Comparison of ENCODE assay signal across 20 cellular contexts in genomic region chr16:15037745-15038144, GRCh38.
"Had no signal": no experiment of that assay in that cellular context is flagged by ENCODE, and none has a peak within 500 bp of the region (broad histone marks: within the 10 kb centered on the region; RNA-seq: fewer than 3 reads in every experiment).

No MANE protein-coding gene starts in this region.

- H3K27ac Mint-ChIP-seq: activated CD4-positive, alpha-beta T cell treated with anti-CD3 and anti-CD28 coated beads, Interleukin-2, amount 10 ng/mL, durations not matched to agents 7 days and 5 days; activated naive CD8-positive, alpha-beta T cell; activated T-helper 2 cell treated with anti-CD3 and anti-CD28 coated beads, Interferon-gamma antibody, Interleukin-2, Interleukin-4, amounts not matched to agents 10 μg/mL and 5 μg/mL and 100 μg/mL, durations not matched to agents 14 hours and 24 hours and 36 hours had no signal

- H3K9me3 Mint-ChIP-seq: activated CD4-positive, alpha-beta T cell treated with anti-CD3 and anti-CD28 coated beads, Interleukin-2, amount 10 ng/mL, durations not matched to agents 7 days and 5 days; activated T-helper 2 cell treated with anti-CD3 and anti-CD28 coated beads, Interferon-gamma antibody, Interleukin-2, Interleukin-4, amounts not matched to agents 10 μg/mL and 5 μg/mL and 100 μg/mL, durations not matched to agents 14 hours and 24 hours and 36 hours had no signal

- H3K27ac ChIP-seq: esophagus muscularis mucosa, gastrocnemius medialis, upper lobe of right lung had no signal

- H3K27me3 ChIP-seq: esophagus muscularis mucosa, gastrocnemius medialis, upper lobe of right lung had no signal

- DNase-seq: activated CD4-positive, alpha-beta T cell treated with anti-CD3 and anti-CD28 coated beads, Interleukin-2, amount 10 ng/mL, durations not matched to agents 7 days and 5 days; activated naive CD4-positive, alpha-beta T cell; activated T-cell treated with anti-CD3 and anti-CD28 coated beads, Interleukin-2, amount 50 U/mL, for 1 hour; central memory CD4-positive, alpha-beta T cell; dermis blood vessel endothelial cell; effector CD8-positive, alpha-beta T cell; gastrocnemius medialis; islet precursor cell; left cardiac atrium; mesendoderm; mucosa of descending colon; occipital lobe; stimulated activated CD4-positive, alpha-beta T cell treated with anti-CD3 and anti-CD28 coated beads, Interleukin-2, amount 100 ng/mL, for 48 hours; stimulated activated CD8-positive, alpha-beta memory T cell treated with anti-CD3 and anti-CD28 coated beads, Interleukin-4, amount 100 ng/mL, for 48 hours had no signal

- H3K27me3 Mint-ChIP-seq: activated CD4-positive, alpha-beta T cell treated with anti-CD3 and anti-CD28 coated beads, Interleukin-2, amount 10 ng/mL, durations not matched to agents 7 days and 5 days; activated naive CD8-positive, alpha-beta T cell had no signal

- H3K36me3 Mint-ChIP-seq: activated naive CD8-positive, alpha-beta T cell had no signal

- FAIRE-seq: astrocyte had no signal

- H3K4me3 ChIP-seq: esophagus muscularis mucosa, gastrocnemius medialis, mucosa of descending colon, upper lobe of right lung had no signal

- ATAC-seq: gastrocnemius medialis, left cardiac atrium, mucosa of descending colon, SK-N-SH treated with all-trans-retinoic acid at 6 μM for 48 hours, upper lobe of right lung had no signal

- H3K4me3 Mint-ChIP-seq: activated CD4-positive, alpha-beta T cell treated with anti-CD3 and anti-CD28 coated beads, Interleukin-2, amount 10 ng/mL, durations not matched to agents 7 days and 5 days; activated naive CD8-positive, alpha-beta T cell had no signal

- H3K9me3 ChIP-seq: esophagus muscularis mucosa, gastrocnemius medialis, mucosa of descending colon, upper lobe of right lung had no signal
